25 cellular contexts compared by ENCODE assay signal in genomic region chr15:55859681-55860080, GRCh38.
"Had no signal": no experiment of that assay in that cellular context is flagged by ENCODE, and none has a peak within 500 bp of the region (broad histone marks: within the 10 kb centered on the region; RNA-seq: fewer than 3 reads in every experiment).

No MANE protein-coding gene starts in this region.

- H3K4me3 Mint-ChIP-seq: activated CD8-positive, alpha-beta T cell treated with anti-CD3 and anti-CD28 coated beads for 36 hours; activated naive CD4-positive, alpha-beta T cell treated with anti-CD3 and anti-CD28 coated beads, Interleukin-2, amount 10 ng/mL, durations not matched to agents 7 days and 5 days; activated naive CD8-positive, alpha-beta T cell treated with anti-CD3 and anti-CD28 coated beads for 36 hours; activated T-cell treated with anti-CD3 and anti-CD28 coated beads, Interleukin-2, amount 50 U/mL, for 72 hours; central memory CD8-positive, alpha-beta T cell had no signal

- H3K27ac ChIP-seq: body of pancreas, Peyer's patch, RWPE1, SJCRH30, VCaP had no signal

- H3K9me3 ChIP-seq: body of pancreas, Peyer's patch, SJCRH30, SK-N-SH had no signal

- H3K4me1 Mint-ChIP-seq: activated naive CD4-positive, alpha-beta T cell treated with anti-CD3 and anti-CD28 coated beads, Interleukin-2, amount 10 ng/mL, durations not matched to agents 7 days and 5 days; activated naive CD8-positive, alpha-beta T cell treated with anti-CD3 and anti-CD28 coated beads for 36 hours; central memory CD8-positive, alpha-beta T cell had no signal

- H3K9ac ChIP-seq: SK-N-SH had no signal

- H3K9me3 Mint-ChIP-seq: activated CD8-positive, alpha-beta T cell treated with anti-CD3 and anti-CD28 coated beads for 36 hours; activated naive CD4-positive, alpha-beta T cell treated with anti-CD3 and anti-CD28 coated beads, Interleukin-2, amount 10 ng/mL, durations not matched to agents 7 days and 5 days; activated naive CD8-positive, alpha-beta T cell treated with anti-CD3 and anti-CD28 coated beads for 36 hours; activated T-cell treated with anti-CD3 and anti-CD28 coated beads, Interleukin-2, amount 50 U/mL, for 72 hours; activated T-helper 2 cell treated with anti-CD3 and anti-CD28 coated beads, Interferon-gamma antibody, Interleukin-2, Interleukin-4, amounts not matched to agents 10 μg/mL and 5 μg/mL and 100 μg/mL, durations not matched to agents 14 hours and 24 hours and 36 hours; central memory CD8-positive, alpha-beta T cell had no signal

- H3K27me3 ChIP-seq: body of pancreas, Peyer's patch, SJCRH30 had no signal

- H3K27ac Mint-ChIP-seq: activated CD8-positive, alpha-beta T cell treated with anti-CD3 and anti-CD28 coated beads for 36 hours; activated naive CD4-positive, alpha-beta T cell treated with anti-CD3 and anti-CD28 coated beads, Interleukin-2, amount 10 ng/mL, durations not matched to agents 7 days and 5 days; activated naive CD8-positive, alpha-beta T cell treated with anti-CD3 and anti-CD28 coated beads for 36 hours; activated T-cell treated with anti-CD3 and anti-CD28 coated beads, Interleukin-2, amount 50 U/mL, for 72 hours; activated T-helper 2 cell treated with anti-CD3 and anti-CD28 coated beads, Interferon-gamma antibody, Interleukin-2, Interleukin-4, amounts not matched to agents 10 μg/mL and 5 μg/mL and 100 μg/mL, durations not matched to agents 14 hours and 24 hours and 36 hours had no signal

- DNase-seq: activated CD4-positive, alpha-beta T cell treated with anti-CD3 and anti-CD28 coated beads for 4 hours; activated CD8-positive, alpha-beta memory T cell treated with anti-CD3 and anti-CD28 coated beads, Interleukin-2, amount 50 U/mL, for 4 hours; activated CD8-positive, alpha-beta T cell treated with anti-CD3 and anti-CD28 coated beads for 36 hours; activated gamma-delta T cell treated with Interleukin-2 at 50 U/mL for 16 hours; activated naive CD4-positive, alpha-beta T cell treated with anti-CD3 and anti-CD28 coated beads, Interleukin-2, amount 10 ng/mL, durations not matched to agents 7 days and 5 days; activated naive CD8-positive, alpha-beta T cell treated with anti-CD3 and anti-CD28 coated beads for 36 hours; activated T-cell treated with anti-CD3 and anti-CD28 coated beads, Interleukin-2, amount 50 U/mL, for 72 hours; anterior cingulate cortex; body of pancreas; Karpas-422; NCI-H1048; NCI-H146; NCI-H187 treated with DMSO at 0.1 percent for 48 hours; NCI-H2081 treated with DMSO at 0.1 percent for 48 hours; NCI-H446; NCI-H524; Peyer's patch; Right ventricle myocardium superior; SJCRH30; SK-N-SH; T-helper 1 cell had no signal

- H3K4me3 ChIP-seq: body of pancreas, Peyer's patch, SJCRH30 had no signal

- H3K4me1 ChIP-seq: body of pancreas, Peyer's patch, SJCRH30 had no signal

- H3K27me3 Mint-ChIP-seq: activated CD8-positive, alpha-beta T cell treated with anti-CD3 and anti-CD28 coated beads for 36 hours; activated naive CD4-positive, alpha-beta T cell treated with anti-CD3 and anti-CD28 coated beads, Interleukin-2, amount 10 ng/mL, durations not matched to agents 7 days and 5 days; activated naive CD8-positive, alpha-beta T cell treated with anti-CD3 and anti-CD28 coated beads for 36 hours; central memory CD8-positive, alpha-beta T cell had no signal

- H3K9me2 ChIP-seq: SK-N-SH had no signal

- H3K4me2 ChIP-seq: SK-N-SH had no signal
